Comparison of ENCODE assay signal across 15 cellular contexts in genomic region chr4:17504081-17504480, GRCh38. TPM values are rescaled to one million over a fixed set of nuclear protein-coding genes. Genes with fewer than 3 reads are reported as not detected.
DNase-seq lines count a peak whose midpoint lies in the region; ATAC-seq and TF ChIP-seq lines count a peak whose summit lies in the region.
"Had no signal": no experiment of that assay in that cellular context is flagged by ENCODE, and none has a peak within 500 bp of the region (broad histone marks: within the 10 kb centered on the region; RNA-seq: fewer than 3 reads in every experiment).

No MANE protein-coding gene starts in this region.

- H3K27ac ChIP-seq in A673 (ENCODE audit: low read depth, low read length, poor library complexity, severe bottlenecking) = peak overlapping the region; percentile 25

- peaks cover 15% of the 10 kb centered on the region for H3K4me1 ChIP-seq in A673 (ENCODE audit: insufficient read depth, low read length, poor library complexity, severe bottlenecking)
- H3K4me1 ChIP-seq: HAP-1 had no signal

- peaks cover 5% of the 10 kb centered on the region for H3K36me3 ChIP-seq in A673 (ENCODE audit: insufficient read depth, low read length, poor library complexity, severe bottlenecking)

- no peaks in the 10 kb centered on the region for H3K27me3 ChIP-seq in A673 (replicated peaks; ENCODE audit: insufficient read depth, low read depth, low read length, poor library complexity)

- H3K9me3 ChIP-seq in A673 (ENCODE audit: low read depth, low read length, poor library complexity, severe bottlenecking) (no peaks in the 10 kb centered on the region), T-helper 17 cell (ENCODE audit: control insufficient read depth, low read length, poor library complexity, severe bottlenecking) (no peaks in the 10 kb centered on the region)
- H3K9me3 ChIP-seq: HAP-1 had no signal

- intact Hi-C loops in A673 (cut with micrococcal nuclease; ENCODE audit: unreplicated experiment) = no loop called here

- ATAC-seq in T-helper 17 cell = no peak
- ATAC-seq: CD8-positive, alpha-beta T cell had no signal

- H3K27me3 Mint-ChIP-seq in T-helper 17 cell (no peaks in the 10 kb centered on the region), nephron progenitor cell (ENCODE audit: low read depth, poor library complexity) (no peaks in the 10 kb centered on the region)

- no peak overlapping the region for H3K4me3 ChIP-seq in A673 (ENCODE audit: low read depth, low read length, poor library complexity, severe bottlenecking)
- H3K4me3 ChIP-seq: HAP-1 had no signal

- BruUV-seq in A673 (replicated peaks; lab: Mats Ljungman, UMichigan) = no TSS peak

- DNase-seq in A673 (ENCODE audit: low spot score) (peak; percentile 86), NCI-H82 (lab: John Stamatoyannopoulos, UW) (peak; percentile 93), T-helper 17 cell (no peak), nephron progenitor cell (no peak), cortex of kidney (lab: John Stamatoyannopoulos, UW) (no peak)
- no peak for DNase-seq in effector CD4-positive, alpha-beta T cell
- DNase-seq in activated CD4-positive, alpha-beta T cell treated with anti-CD3 and anti-CD28 coated beads for 48 hours = no peak
- DNase-seq: CD8-positive, alpha-beta T cell; COR-L47; DND-41; GF-D8; HFFc6 had no signal

- H3K27ac Mint-ChIP-seq in T-helper 17 cell (peak overlapping the region; percentile 60), nephron progenitor cell (peak overlapping the region; percentile 2)
- H3K27ac Mint-ChIP-seq: CD8-positive, alpha-beta T cell; HFFc6 had no signal

- CTCF ChIA-PET in A673 (lab: Charles Lee) = interaction anchor here (0.6 to 1.3 kb wide), 2 partner anchors 8 to 32 kb away, joined by 3 to 4 read pairs; partner anchors contain the start of gene QDPR

- TF ChIP-seq CTCF in A673 (conservative IDR thresholded peaks at IDR 0.05; ENCODE audit: low read depth, low read length) = no peak
- no peak for TF ChIP-seq CTCF in nephron progenitor cell (IDR thresholded peaks at IDR 0.05)

- H3K4me3 Mint-ChIP-seq in T-helper 17 cell = no peak overlapping the region
- H3K4me3 Mint-ChIP-seq in nephron progenitor cell = no peak overlapping the region
- H3K4me3 Mint-ChIP-seq: CD14-positive monocyte; CD8-positive, alpha-beta T cell; HFFc6 had no signal

- H3K4me1 Mint-ChIP-seq in T-helper 17 cell = peaks cover 13% of the 10 kb centered on the region
- H3K4me1 Mint-ChIP-seq in nephron progenitor cell = peaks cover 5% of the 10 kb centered on the region

- H3K9me3 Mint-ChIP-seq in nephron progenitor cell = no peaks in the 10 kb centered on the region
- H3K9me3 Mint-ChIP-seq: CD8-positive, alpha-beta T cell; HFFc6 had no signal

- POLR2A ChIA-PET in A673 (lab: Charles Lee; ENCODE audit: low non-redundant PET) = no interaction called here

- H3K36me3 Mint-ChIP-seq in T-helper 17 cell (ENCODE audit: low read depth) = peaks cover 12% of the 10 kb centered on the region
- peaks cover 85% of the 10 kb centered on the region for H3K36me3 Mint-ChIP-seq in nephron progenitor cell (ENCODE audit: low read depth)

RNA-seq across cellular contexts. Expression of gene QDPR, which starts 7.8 kb away (rescaled TPM):
- 14.7 and 17.7 TPM in 2 replicates for total RNA-seq in A673 (2021)
- 10 to 100 TPM; 14.2 to 20.0 TPM for total RNA-seq in T-helper 17 cell

RNA-seq across cellular contexts. Expression of gene CLRN2, which starts 10.9 kb away (rescaled TPM):
- not detected in 2 replicates for total RNA-seq in A673 (2021)
- not detected for total RNA-seq in T-helper 17 cell
- total RNA-seq: CD8-positive, alpha-beta T cell; H1; HFFc6 had no signal

Comparison
In these comparisons a context has a peak if more than half of its experiments do, and no peak if none do; other contexts are left out.
1. DNase-seq: peak in A673 (single experiment) and NCI-H82 (single experiment); none in T-helper 17 cell (0 of 3), nephron progenitor cell (single experiment), effector CD4-positive, alpha-beta T cell (single experiment), activated CD4-positive, alpha-beta T cell treated with anti-CD3 and anti-CD28 coated beads for 48 hours (single experiment) and cortex of kidney (single experiment).